ENCODE assay signal across 18 cellular contexts in the genomic region with DNA sequence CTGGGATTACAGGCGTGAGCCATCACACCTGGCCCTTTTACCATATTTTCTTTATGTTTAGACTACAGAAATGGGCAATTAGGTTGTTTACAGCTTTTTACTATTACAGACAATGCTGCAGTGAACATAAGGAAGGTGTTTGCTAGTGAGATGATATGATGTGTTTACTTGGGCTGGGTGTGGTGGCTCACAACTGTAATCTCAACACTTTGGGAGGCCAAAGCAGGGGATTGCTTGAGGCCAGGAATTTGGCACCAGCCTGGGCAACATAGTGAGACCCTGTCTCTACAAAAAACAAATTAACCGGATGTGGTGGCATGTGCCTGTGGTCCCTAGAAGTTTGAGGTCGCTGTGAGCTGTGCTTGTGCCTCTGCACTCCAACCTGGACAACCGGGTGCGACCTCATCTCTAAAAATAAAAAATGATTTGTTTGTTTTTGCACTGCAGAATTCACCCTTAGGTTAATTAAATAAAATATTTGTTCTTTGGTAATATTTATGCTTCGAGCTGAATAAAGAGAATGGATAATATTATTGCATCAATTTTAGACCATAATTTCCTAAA. TPM values are rescaled to one million over a fixed set of nuclear protein-coding genes. Genes with fewer than 3 reads are reported as not detected.
DNase-seq lines count a peak whose midpoint lies in the region; ATAC-seq and TF ChIP-seq lines count a peak whose summit lies in the region.
"Had no signal": no experiment of that assay in that cellular context is flagged by ENCODE, and none has a peak within 500 bp of the region (broad histone marks: within the 10 kb centered on the region; RNA-seq: fewer than 3 reads in every experiment).

No MANE protein-coding gene starts in this region.

- H3K36me3 Mint-ChIP-seq in WTC11, result no peaks in the 10 kb centered on the region; the same call in 1 of the 2 replicates
- peaks cover 36% of the 10 kb centered on the region for H3K36me3 Mint-ChIP-seq in stimulated activated effector memory CD8-positive, alpha-beta T cell treated with anti-CD3 and anti-CD28 coated beads, Interleukin-12 subunit alpha, Interleukin-12 subunit beta, amount 100 ng/mL, for 72 hours
- peaks cover 9% of the 10 kb centered on the region for H3K36me3 Mint-ChIP-seq in osteocyte (ENCODE audit: unreplicated experiment)

- no peak overlapping the region for H3K4me3 ChIP-seq in cardiac muscle cell
- no peak overlapping the region for H3K4me3 ChIP-seq in ovary
- H3K4me3 ChIP-seq: BLaER1 treated with 17β-estradiol and CSF1 and Interleukin-3, amounts not matched to agents 10 nM and 100 nM; MG63 had no signal

- POLR2A ChIA-PET in WTC11 (lab: Charles Lee), result no interaction called here

- DNase-seq in cardiac muscle cell (ENCODE audit: low read depth in 1 of 2, low spot score in 1 of 2), result no peak
- DNase-seq in cardiac septum (ENCODE audit: low spot score), result no peak
- no peak for DNase-seq in WTC11 (ENCODE audit: low spot score)
- DNase-seq in left lobe of liver (ENCODE audit: low spot score), result no peak
- DNase-seq in stimulated activated effector memory CD8-positive, alpha-beta T cell treated with anti-CD3 and anti-CD28 coated beads, Interleukin-12 subunit alpha, Interleukin-12 subunit beta, amount 100 ng/mL, for 72 hours (ENCODE audit: low spot score in 2 of 2), result no peak
- DNase-seq in osteocyte (ENCODE audit: extremely low spot score, unreplicated experiment), result no peak
- no peak for DNase-seq in ovary
- DNase-seq in NAMALWA (ENCODE audit: low spot score), result no peak
- DNase-seq: 8988T; H7; Karpas-422; MG63; NCI-H1105 treated with DMSO at 0.1 percent for 48 hours; NCI-H187 treated with DMSO at 0.1 percent for 48 hours; NCI-H2171; NCI-H446 treated with DMSO at 0.1 percent for 48 hours; NK-92 treated with Interleukin-12 subunit alpha and Interleukin-12 subunit beta, amount 100 ng/mL, for 24 hours had no signal

- no peak overlapping the region for H3K4me3 Mint-ChIP-seq in WTC11
- H3K4me3 Mint-ChIP-seq in stimulated activated effector memory CD8-positive, alpha-beta T cell treated with anti-CD3 and anti-CD28 coated beads, Interleukin-12 subunit alpha, Interleukin-12 subunit beta, amount 100 ng/mL, for 72 hours, result no peak overlapping the region
- no peak overlapping the region for H3K4me3 Mint-ChIP-seq in osteocyte (ENCODE audit: unreplicated experiment)

- no peaks in the 10 kb centered on the region for H3K27me3 Mint-ChIP-seq in WTC11 (ENCODE audit: low read depth)
- H3K27me3 Mint-ChIP-seq in osteocyte (ENCODE audit: unreplicated experiment), result no peaks in the 10 kb centered on the region

- H3K4me1 Mint-ChIP-seq in WTC11 (peaks cover 41% of the 10 kb centered on the region), osteocyte (ENCODE audit: unreplicated experiment) (peaks cover 44% of the 10 kb centered on the region)
- peaks cover 49% of the 10 kb centered on the region for H3K4me1 Mint-ChIP-seq in stimulated activated effector memory CD8-positive, alpha-beta T cell treated with anti-CD3 and anti-CD28 coated beads, Interleukin-12 subunit alpha, Interleukin-12 subunit beta, amount 100 ng/mL, for 72 hours

- TF ChIP-seq POLR2A in ovary (IDR thresholded peaks at IDR 0.05), result no peak

- peak overlapping the region; percentile 28 for H3K27ac ChIP-seq in cardiac muscle cell
- no peak overlapping the region for H3K27ac ChIP-seq in ovary
- H3K27ac ChIP-seq: BLaER1 treated with 17β-estradiol and CSF1 and Interleukin-3, amounts not matched to agents 10 nM and 100 nM had no signal

- TF ChIP-seq EP300 in ovary (IDR thresholded peaks at IDR 0.05), result no peak

- intact Hi-C loops in cardiac septum (cut with DNase I), result no loop called here
- intact Hi-C loops in ovary (cut with DNase I), result no loop called here

- TF ChIP-seq CTCF in cardiac muscle cell (IDR thresholded peaks at IDR 0.05; ENCODE audit: low read depth, low read length) (no peak), WTC11 (IDR thresholded peaks at IDR 0.05) (no peak), osteocyte (IDR thresholded peaks at IDR 0.05) (no peak), ovary (IDR thresholded peaks at IDR 0.05) (no peak)

- H3K27me3 ChIP-seq in cardiac muscle cell (no peaks in the 10 kb centered on the region), ovary (no peaks in the 10 kb centered on the region)
- H3K27me3 ChIP-seq: BLaER1 treated with 17β-estradiol and CSF1 and Interleukin-3, amounts not matched to agents 10 nM and 100 nM; MG63 had no signal

- H3K36me3 ChIP-seq in cardiac muscle cell (no peaks in the 10 kb centered on the region), ovary (no peaks in the 10 kb centered on the region)

- H3K27ac Mint-ChIP-seq in WTC11, result no peak overlapping the region
- peak overlapping the region; percentile 20 for H3K27ac Mint-ChIP-seq in stimulated activated effector memory CD8-positive, alpha-beta T cell treated with anti-CD3 and anti-CD28 coated beads, Interleukin-12 subunit alpha, Interleukin-12 subunit beta, amount 100 ng/mL, for 72 hours
- H3K27ac Mint-ChIP-seq in osteocyte (ENCODE audit: unreplicated experiment), result no peak overlapping the region

- H3K9me3 Mint-ChIP-seq in WTC11, result no peaks in the 10 kb centered on the region
- H3K9me3 Mint-ChIP-seq in stimulated activated effector memory CD8-positive, alpha-beta T cell treated with anti-CD3 and anti-CD28 coated beads, Interleukin-12 subunit alpha, Interleukin-12 subunit beta, amount 100 ng/mL, for 72 hours, result no peaks in the 10 kb centered on the region
- H3K9me3 Mint-ChIP-seq in osteocyte (ENCODE audit: unreplicated experiment), result no peaks in the 10 kb centered on the region

- ATAC-seq in WTC11 (no peak), left lobe of liver (peak; percentile 26)
- no peak for ATAC-seq in stimulated activated effector memory CD8-positive, alpha-beta T cell treated with anti-CD3 and anti-CD28 coated beads, Interleukin-12 subunit alpha, Interleukin-12 subunit beta, amount 100 ng/mL, for 72 hours

- CTCF ChIA-PET in WTC11 (lab: Charles Lee), result no interaction called here

- H3K4me1 ChIP-seq in cardiac muscle cell (ENCODE audit: low read depth), result no peaks in the 10 kb centered on the region
- peaks cover 16% of the 10 kb centered on the region for H3K4me1 ChIP-seq in ovary (ENCODE audit: insufficient read depth)

- WGBS in ovary, 3 donors, result 68 to 70% (median 69%) methylated on average over 6 of the region's 6 CpGs

- H3K9me3 ChIP-seq in cardiac muscle cell (ENCODE audit: low read depth), result no peaks in the 10 kb centered on the region
- H3K9me3 ChIP-seq in ovary, result no peaks in the 10 kb centered on the region
- H3K9me3 ChIP-seq: BLaER1 treated with 17β-estradiol and CSF1 and Interleukin-3, amounts not matched to agents 10 nM and 100 nM; MG63 had no signal

TF ChIP-seq in WTC11, 78 proteins besides CTCF, POLR2A, EP300 and RAD21:
- TF ChIP-seq ZNF121 (CRISPR knock-in tag; IDR thresholded peaks at IDR 0.05) (peak; percentile 95), IRF2 (CRISPR knock-in tag; IDR thresholded peaks at IDR 0.05; ENCODE audit: borderline replicate concordance, low read depth) (no peak), GTF2I (CRISPR knock-in tag; conservative IDR thresholded peaks at IDR 0.05) (no peak)
- TF ChIP-seq, protein P1, sequence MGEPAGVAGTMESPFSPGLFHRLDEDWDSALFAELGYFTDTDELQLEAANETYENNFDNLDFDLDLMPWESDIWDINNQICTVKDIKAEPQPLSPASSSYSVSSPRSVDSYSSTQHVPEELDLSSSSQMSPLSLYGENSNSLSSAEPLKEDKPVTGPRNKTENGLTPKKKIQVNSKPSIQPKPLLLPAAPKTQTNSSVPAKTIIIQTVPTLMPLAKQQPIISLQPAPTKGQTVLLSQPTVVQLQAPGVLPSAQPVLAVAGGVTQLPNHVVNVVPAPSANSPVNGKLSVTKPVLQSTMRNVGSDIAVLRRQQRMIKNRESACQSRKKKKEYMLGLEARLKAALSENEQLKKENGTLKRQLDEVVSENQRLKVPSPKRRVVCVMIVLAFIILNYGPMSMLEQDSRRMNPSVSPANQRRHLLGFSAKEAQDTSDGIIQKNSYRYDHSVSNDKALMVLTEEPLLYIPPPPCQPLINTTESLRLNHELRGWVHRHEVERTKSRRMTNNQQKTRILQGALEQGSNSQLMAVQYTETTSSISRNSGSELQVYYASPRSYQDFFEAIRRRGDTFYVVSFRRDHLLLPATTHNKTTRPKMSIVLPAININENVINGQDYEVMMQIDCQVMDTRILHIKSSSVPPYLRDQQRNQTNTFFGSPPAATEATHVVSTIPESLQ (CRISPR knock-in tag; IDR thresholded peaks at IDR 0.05), result no peak
TF ChIP-seq in WTC11: peak in this region for 1.

RNA-seq across cellular contexts. Expression of gene PAFAH1B1, which starts 15.0 kb away (rescaled TPM):
- total RNA-seq in cardiac muscle cell (46.5 and 79.3 TPM in 2 replicates), cardiac septum (142 TPM), WTC11 (2021) (113 to 115 TPM (median 114 TPM) in 3 replicates), left lobe of liver (34.5 TPM), osteocyte (136 and 138 TPM in 2 replicates), ovary (100 to 1,000 TPM in 4 of 7 donors, 10 to 100 TPM in 3; 73.6 to 125 (median 108) TPM)
- polyA plus RNA-seq in cardiac muscle cell (49.3 and 106 TPM in 2 replicates), ovary (10 to 100 TPM; 36.5 to 99.0 TPM)
